ENCODE assay signal across 12 cellular contexts in genomic region chr1:92973203-92973907, GRCh38. TPM values are rescaled to one million over a fixed set of nuclear protein-coding genes. Genes with fewer than 3 reads are reported as not detected.
A peak's percentile ranks its signal among the peaks of the same experiment; 100 is the strongest.
DNase-seq lines count a peak whose midpoint lies in the region; ATAC-seq and TF ChIP-seq lines count a peak whose summit lies in the region.
"Had no signal": no experiment of that assay in that cellular context is flagged by ENCODE, and none has a peak within 500 bp of the region (broad histone marks: within the 10 kb centered on the region; RNA-seq: fewer than 3 reads in every experiment).

No MANE protein-coding gene starts in this region.

- peaks cover 76% of the 10 kb centered on the region for H3K4me1 Mint-ChIP-seq in activated T-helper 1 cell treated with anti-CD3 and anti-CD28 coated beads, Interleukin-12 subunit alpha, Interleukin-12 subunit beta, Interleukin-2, Interleukin-4 antibody, amounts not matched to agents 30 ng/mL and 10 ng/mL and 1 ng/mL, durations not matched to agents 14 hours and 24 hours and 36 hours (ENCODE audit: low read depth)

- intact Hi-C loops in activated T-helper 1 cell treated with anti-CD3 and anti-CD28 coated beads, Interleukin-12 subunit alpha, Interleukin-12 subunit beta, Interleukin-2, Interleukin-4 antibody, amounts not matched to agents 30 ng/mL and 10 ng/mL and 1 ng/mL, durations not matched to agents 14 hours and 24 hours and 36 hours (cut with micrococcal nuclease), result loop anchor here (1.0 to 10.0 kb wide), 4 partner anchors 8 to 1169 kb away; no protein-coding TSS in a partner anchor
- intact Hi-C loops in psoas muscle (cut with DNase I), result no loop called here

- 35 to 52% (median 42%) methylated on average over 6 of the region's 6 CpGs for WGBS in psoas muscle, 3 donors

- H3K36me3 ChIP-seq in psoas muscle (ENCODE audit: insufficient read depth in 1 of 2, low read depth in 1 of 2), result no peaks in the 10 kb centered on the region
- H3K36me3 ChIP-seq: tibial artery had no signal

- no peaks in the 10 kb centered on the region for H3K9me3 ChIP-seq in psoas muscle
- H3K9me3 ChIP-seq: tibial artery had no signal

- peaks cover 19% of the 10 kb centered on the region for H3K4me1 ChIP-seq in psoas muscle

- H3K4me3 ChIP-seq in psoas muscle, result no peak overlapping the region
- H3K4me3 ChIP-seq: tibial artery had no signal

- peak overlapping the region; percentile 38 for H3K4me3 Mint-ChIP-seq in activated T-helper 1 cell treated with anti-CD3 and anti-CD28 coated beads, Interleukin-12 subunit alpha, Interleukin-12 subunit beta, Interleukin-2, Interleukin-4 antibody, amounts not matched to agents 30 ng/mL and 10 ng/mL and 1 ng/mL, durations not matched to agents 14 hours and 24 hours and 36 hours

- H3K36me3 Mint-ChIP-seq in activated T-helper 1 cell treated with anti-CD3 and anti-CD28 coated beads, Interleukin-12 subunit alpha, Interleukin-12 subunit beta, Interleukin-2, Interleukin-4 antibody, amounts not matched to agents 30 ng/mL and 10 ng/mL and 1 ng/mL, durations not matched to agents 14 hours and 24 hours and 36 hours (ENCODE audit: low read depth), result no peaks in the 10 kb centered on the region

- peak; percentile 65 for DNase-seq in NOMO-1 treated with DMSO at 0.1 percent for 48 hours (lab: John Stamatoyannopoulos, UW; ENCODE audit: unreplicated experiment)
- DNase-seq in NOMO-1 treated with dmso at 0.1 percent for 144 hours (lab: John Stamatoyannopoulos, UW; ENCODE audit: unreplicated experiment), result no peak
- DNase-seq in NCI-H446 (lab: John Stamatoyannopoulos, UW), result peak; percentile 23 to 68
- no peak for DNase-seq in activated T-helper 1 cell treated with anti-CD3 and anti-CD28 coated beads, Interleukin-12 subunit alpha, Interleukin-12 subunit beta, Interleukin-2, Interleukin-4 antibody, amounts not matched to agents 30 ng/mL and 10 ng/mL and 1 ng/mL, durations not matched to agents 14 hours and 24 hours and 36 hours (ENCODE audit: low spot score)
- DNase-seq in psoas muscle, result no peak
- DNase-seq in A172 (ENCODE audit: low spot score), result no peak
- no peak for DNase-seq in GOT3 (lab: John Stamatoyannopoulos, UW)
- DNase-seq: DMS79, mesenchymal stem cell, NCI-H510A, tibial artery had no signal

- ATAC-seq in psoas muscle, result peak; percentile 63 to 93 (median 82)
- no peak for ATAC-seq in HG03095 (IDR thresholded peaks at IDR 0.05; ENCODE audit: unreplicated experiment)

- H3K27ac ChIP-seq in psoas muscle, result peak overlapping the region; percentile 61
- H3K27ac ChIP-seq: tibial artery had no signal

- H3K27me3 ChIP-seq in psoas muscle (ENCODE audit: insufficient read depth in 3 of 3, low read length in 2 of 3), result no peaks in the 10 kb centered on the region
- H3K27me3 ChIP-seq: tibial artery had no signal

- no peaks in the 10 kb centered on the region for H3K27me3 Mint-ChIP-seq in activated T-helper 1 cell treated with anti-CD3 and anti-CD28 coated beads, Interleukin-12 subunit alpha, Interleukin-12 subunit beta, Interleukin-2, Interleukin-4 antibody, amounts not matched to agents 30 ng/mL and 10 ng/mL and 1 ng/mL, durations not matched to agents 14 hours and 24 hours and 36 hours (ENCODE audit: insufficient read depth)

- no peaks in the 10 kb centered on the region for H3K9me3 Mint-ChIP-seq in activated T-helper 1 cell treated with anti-CD3 and anti-CD28 coated beads, Interleukin-12 subunit alpha, Interleukin-12 subunit beta, Interleukin-2, Interleukin-4 antibody, amounts not matched to agents 30 ng/mL and 10 ng/mL and 1 ng/mL, durations not matched to agents 14 hours and 24 hours and 36 hours

- TF ChIP-seq CTCF in psoas muscle (IDR thresholded peaks at IDR 0.05), result no peak

- H3K27ac Mint-ChIP-seq in activated T-helper 1 cell treated with anti-CD3 and anti-CD28 coated beads, Interleukin-12 subunit alpha, Interleukin-12 subunit beta, Interleukin-2, Interleukin-4 antibody, amounts not matched to agents 30 ng/mL and 10 ng/mL and 1 ng/mL, durations not matched to agents 14 hours and 24 hours and 36 hours, result peak overlapping the region; percentile 91

RNA-seq across cellular contexts. Expression of gene DIPK1A, which starts 12.1 kb away (rescaled TPM):
- total RNA-seq in activated T-helper 1 cell treated with anti-CD3 and anti-CD28 coated beads, Interleukin-12 subunit alpha, Interleukin-12 subunit beta, Interleukin-2, Interleukin-4 antibody, amounts not matched to agents 30 ng/mL and 10 ng/mL and 1 ng/mL, durations not matched to agents 14 hours and 24 hours and 36 hours, result 20.3 and 20.8 TPM in 2 replicates
- total RNA-seq in psoas muscle, result 1 to 10 TPM; 3.4 to 7.8 (median 6.4) TPM
- polyA plus RNA-seq in psoas muscle, result 1 to 10 TPM; 2.2 to 7.9 (median 3.5) TPM
- total RNA-seq in A172 (2014; rRNA removed; shearing (Covaris generic)), result 7.3 and 8.5 TPM in 2 replicates

Comparison
In these comparisons a context has a peak if more than half of its experiments do, and no peak if none do; other contexts are left out.
1. DNase-seq: peak in NOMO-1 treated with DMSO at 0.1 percent for 48 hours (single experiment) and NCI-H446 (2 of 2); none in NOMO-1 treated with dmso at 0.1 percent for 144 hours (single experiment), activated T-helper 1 cell treated with anti-CD3 and anti-CD28 coated beads, Interleukin-12 subunit alpha, Interleukin-12 subunit beta, Interleukin-2, Interleukin-4 antibody, amounts not matched to agents 30 ng/mL and 10 ng/mL and 1 ng/mL, durations not matched to agents 14 hours and 24 hours and 36 hours (single experiment), psoas muscle (0 of 2), A172 (single experiment) and GOT3 (single experiment).